1 cellular context compared by ENCODE assay signal in genomic region chr5:124234022-124234899, GRCh38.
TF ChIP-seq lines count a peak whose summit lies in the region.

No MANE protein-coding gene starts in this region.

TF ChIP-seq in SK-N-SH treated with all-trans-retinoic acid at 6 μM for 48 hours, 23 proteins besides CTCF, POLR2A, EP300 and RAD21 (continued from another document):
- no peak for TF ChIP-seq CSDC2 (CRISPR knock-in tag; IDR thresholded peaks at IDR 0.05)
- TF ChIP-seq ZNF565 (CRISPR knock-in tag; conservative IDR thresholded peaks at IDR 0.05; ENCODE audit: low read depth) = no peak
- no peak for TF ChIP-seq CSRNP3 (CRISPR knock-in tag; IDR thresholded peaks at IDR 0.05)
- peak; percentile 52; the same call in 1 of the 2 replicates for TF ChIP-seq ZFP3 (CRISPR knock-in tag; IDR thresholded peaks at IDR 0.05)
- TF ChIP-seq TCF4 (CRISPR knock-in tag; IDR thresholded peaks at IDR 0.05; ENCODE audit: borderline replicate concordance) = no peak
- TF ChIP-seq ESRRG (CRISPR knock-in tag; IDR thresholded peaks at IDR 0.05) = no peak
- no peak for TF ChIP-seq SNAI2 (CRISPR knock-in tag; IDR thresholded peaks at IDR 0.05)
- TF ChIP-seq TSHZ2 (CRISPR knock-in tag; IDR thresholded peaks at IDR 0.05) = 0 out of 2 replicates have a peak, but pooled peaks have one; percentile 19
- no peak for TF ChIP-seq PPARA (CRISPR knock-in tag; IDR thresholded peaks at IDR 0.05; ENCODE audit: borderline replicate concordance)
- no peak for TF ChIP-seq BACH2 (CRISPR knock-in tag; IDR thresholded peaks at IDR 0.05; ENCODE audit: borderline replicate concordance)
- no peak for TF ChIP-seq ARNTL (CRISPR knock-in tag; IDR thresholded peaks at IDR 0.05; ENCODE audit: borderline replicate concordance, low read depth)
- no peak for TF ChIP-seq ZFP30 (CRISPR knock-in tag; IDR thresholded peaks at IDR 0.05)
- TF ChIP-seq CREB5 (CRISPR knock-in tag; IDR thresholded peaks at IDR 0.05; ENCODE audit: low read depth) = no peak
- TF ChIP-seq RARB (CRISPR knock-in tag; IDR thresholded peaks at IDR 0.05) = no peak
- TF ChIP-seq ISL1 (CRISPR knock-in tag; IDR thresholded peaks at IDR 0.05) = 0 out of 2 replicates have a peak, but pooled peaks have one; percentile 17
- TF ChIP-seq GLIS3 (CRISPR knock-in tag; IDR thresholded peaks at IDR 0.05) = no peak
TF ChIP-seq in SK-N-SH treated with all-trans-retinoic acid at 6 μM for 48 hours: peak in this region for 3.
